In the genomic region with DNA sequence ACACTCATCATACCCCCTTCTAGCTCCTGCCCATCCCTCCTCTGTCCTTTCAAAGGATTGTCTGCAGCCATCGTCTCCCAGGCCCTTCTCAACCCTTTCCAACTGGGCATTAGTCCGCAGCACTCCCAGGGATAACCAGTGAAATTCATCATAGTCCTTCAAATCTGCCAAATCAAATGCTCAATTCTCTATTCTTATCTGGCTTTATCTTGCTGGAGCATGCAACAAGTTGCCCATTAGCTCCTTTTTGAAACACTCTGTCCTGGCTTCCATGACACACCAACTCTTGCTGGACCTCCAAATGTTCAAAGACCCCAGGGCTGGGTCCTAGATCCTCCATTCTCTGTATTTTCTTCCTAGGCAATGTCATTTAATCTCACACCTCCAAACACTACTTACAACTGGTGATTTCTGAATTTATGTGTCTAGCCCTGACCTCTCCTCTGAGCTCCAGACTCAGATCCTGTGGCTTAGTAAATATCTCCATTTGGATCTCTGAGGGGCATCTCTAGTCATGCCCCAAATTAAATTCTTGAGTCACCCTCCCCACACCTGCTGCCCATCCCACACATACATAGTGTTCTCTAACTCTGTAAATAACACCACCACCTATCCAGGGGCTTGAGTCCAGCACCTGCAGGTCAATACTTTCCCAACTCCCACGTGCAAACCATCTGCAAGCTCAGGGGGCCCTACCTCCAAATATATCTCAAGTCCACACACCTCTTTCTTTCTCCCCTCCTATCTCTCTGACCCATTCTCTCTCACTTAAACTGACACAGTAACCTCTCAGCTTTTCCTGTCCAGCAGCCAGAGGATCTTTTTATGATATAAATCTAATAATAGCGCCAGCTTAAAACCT, we compare ENCODE assay signal across 18 cellular contexts.
"Had no signal": no experiment of that assay in that cellular context is flagged by ENCODE, and none has a peak within 500 bp of the region (broad histone marks: within the 10 kb centered on the region; RNA-seq: fewer than 3 reads in every experiment).

No MANE protein-coding gene starts in this region.

- H3K4me1 ChIP-seq: body of pancreas, left lung, stomach, vagina had no signal

- H3K27ac ChIP-seq: body of pancreas, left lung, skin epidermis, stomach, vagina had no signal

- H3K9me3 ChIP-seq: body of pancreas, left lung, stomach, vagina had no signal

- ATAC-seq: activated CD8-positive, alpha-beta T cell treated with anti-CD3 and anti-CD28 coated beads for 36 hours; body of pancreas; left lung; natural killer cell treated with Interleukin-12 subunit alpha and Interleukin-12 subunit beta and Interleukin-15 and Interleukin-18, amount 100 ng/mL, for 72 hours had no signal

- H3K36me3 ChIP-seq: left lung, stomach, vagina had no signal

- H3K4me3 ChIP-seq: body of pancreas, left lung, skin epidermis, stomach, vagina had no signal

- H3K27me3 ChIP-seq: body of pancreas, vagina had no signal

- DNase-seq: activated CD4-positive, alpha-beta T cell treated with anti-CD3 and anti-CD28 coated beads for 48 hours; activated CD4-positive, CD25-positive, alpha-beta regulatory T cell; activated CD8-positive, alpha-beta T cell treated with anti-CD3 and anti-CD28 coated beads for 36 hours; activated naive CD4-positive, alpha-beta T cell treated with anti-CD3 and anti-CD28 coated beads for 36 hours; activated T-cell treated with anti-CD3 and anti-CD28 coated beads, Interleukin-2, amount 50 U/mL, for 24 hours; body of pancreas; central memory CD4-positive, alpha-beta T cell; cortex of kidney; head of caudate nucleus; left lung; retina; stomach; T-helper 1 cell; T-helper 9 cell; trophoblast cell had no signal
